Comparison of ENCODE assay signal across 18 cellular contexts in the genomic region with DNA sequence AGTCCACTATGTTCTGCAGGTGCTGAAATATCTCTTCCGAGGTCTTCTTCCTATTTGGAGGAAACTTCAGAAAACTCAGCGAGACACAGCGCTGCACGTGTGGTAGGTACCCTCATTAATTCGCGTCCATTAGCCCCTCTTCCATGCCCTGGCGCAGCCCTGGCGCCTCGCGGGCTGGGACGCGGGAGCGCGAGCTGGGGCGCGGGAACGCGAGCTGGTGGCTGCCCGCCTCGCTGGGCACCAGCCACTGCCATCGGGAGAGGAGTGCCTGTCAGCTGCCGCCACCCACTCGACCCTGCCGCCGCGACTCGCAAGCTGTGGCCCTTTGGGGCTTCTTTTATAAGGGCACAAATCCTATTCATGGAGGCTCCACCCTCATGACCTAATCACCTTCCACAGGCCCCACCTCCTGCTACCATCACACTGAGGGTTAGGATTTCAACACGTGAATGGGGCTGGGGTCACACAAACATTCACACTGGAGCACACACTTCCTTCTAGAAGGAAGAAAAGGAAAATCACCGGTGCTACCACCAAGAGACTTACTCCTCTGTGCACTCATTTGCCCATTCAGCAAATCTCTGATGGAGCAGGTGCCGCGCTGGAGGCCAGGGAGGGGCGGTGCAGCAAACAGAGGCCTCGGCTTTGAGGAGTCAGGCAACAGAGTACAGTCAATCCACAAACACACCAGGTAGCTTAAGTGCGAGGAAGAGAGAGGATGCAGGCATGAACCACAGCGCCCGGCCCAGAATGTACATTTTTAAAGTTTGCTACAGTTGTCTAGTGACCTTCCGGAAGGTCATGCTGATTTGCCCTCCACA. TPM values are rescaled to one million over a fixed set of nuclear protein-coding genes. Genes with fewer than 3 reads are reported as not detected.
DNase-seq lines count a peak whose midpoint lies in the region; ATAC-seq, FAIRE-seq and TF ChIP-seq lines count a peak whose summit lies in the region.
"Had no signal": no experiment of that assay in that cellular context is flagged by ENCODE, and none has a peak within 500 bp of the region (broad histone marks: within the 10 kb centered on the region; RNA-seq: fewer than 3 reads in every experiment).

No MANE protein-coding gene starts in this region.

- H3K9me1 ChIP-seq in IMR-90 (ENCODE audit: insufficient read depth, low read length) (peaks cover 3% of the 10 kb centered on the region), K562 (ENCODE audit: control insufficient read depth, insufficient read depth, low read length) (no peaks in the 10 kb centered on the region)

- 92% methylated on average over 37 of the region's 37 CpGs for WGBS in HepG2 (ENCODE audit: low lambda C conversion rate)
- WGBS in right lobe of liver (ENCODE audit: insufficient coverage, low coverage, low lambda C conversion rate, missing lambda C conversion rate), result 84% methylated on average over 4 of the region's 37 CpGs
- 97% methylated on average over 22 of the region's 37 CpGs; no CpG with 5 or more reads in 1 of the 2 experiments for WGBS in IMR-90 (ENCODE audit: extremely low coverage in 2 of 2, insufficient read length in 1 of 2), 2 experiments
- 76% methylated on average over 32 of the region's 37 CpGs for WGBS in K562 (ENCODE audit: insufficient coverage, low coverage, missing lambda C conversion rate)
- WGBS in esophagus muscularis mucosa, result 92% methylated on average over 37 of the region's 37 CpGs

- H2BK120ac ChIP-seq in IMR-90 (ENCODE audit: low read depth, low read length), result peak overlapping the region; percentile 6; the same call in 1 of the 2 replicates

- H2BK5ac ChIP-seq in IMR-90 (ENCODE audit: low read depth, low read length, poor library complexity, severe bottlenecking), result no peak overlapping the region

- peak overlapping the region; percentile 37; the same call in 1 of the 2 replicates for H3K4ac ChIP-seq in IMR-90 (ENCODE audit: low read depth, low read length)

- no peak overlapping the region for H3K18ac ChIP-seq in IMR-90 (ENCODE audit: low read depth, low read length)

- FAIRE-seq in HepG2 (lab: Jason Lieb, UNC) (no peak), K562 (lab: Jason Lieb, UNC) (no peak)

- no peak for TF ChIP-seq EP300 in HepG2 (IDR thresholded peaks at IDR 0.05; ENCODE audit: low read depth in 2 of 2, low read length in 2 of 2)
- TF ChIP-seq EP300 in HepG2 (CRISPR knock-in tag; IDR thresholded peaks at IDR 0.05; ENCODE audit: borderline replicate concordance), result no peak
- no peak for TF ChIP-seq EP300 in K562 (IDR thresholded peaks at IDR 0.05; ENCODE audit: low read length)
- TF ChIP-seq EP300 in esophagus muscularis mucosa (IDR thresholded peaks at IDR 0.05), result no peak

- peak overlapping the region; percentile 20; the same call in 1 of the 2 replicates for H4K91ac ChIP-seq in IMR-90 (ENCODE audit: insufficient read depth, low read depth, low read length)

- dilution Hi-C loops in IMR-90 (cut with HindIII; ENCODE audit: low sequenced_read_pairs, unreplicated experiment), result no loop called here

- H3K27ac ChIP-seq in HepG2 (ENCODE audit: extremely low read length, insufficient read depth, low read length), result no peak overlapping the region
- no peak overlapping the region for H3K27ac ChIP-seq in right lobe of liver
- H3K27ac ChIP-seq in IMR-90 (ENCODE audit: insufficient read depth, low read length), result no peak overlapping the region
- H3K27ac ChIP-seq in K562 (ENCODE audit: extremely low read depth, low read depth, low read length), result no peak overlapping the region
- no peak overlapping the region for H3K27ac ChIP-seq in esophagus muscularis mucosa (replicated peaks in 1 of 4)
- H3K27ac ChIP-seq: 22Rv1, BLaER1, GM23248, HL-60 had no signal

- H3K79me1 ChIP-seq in IMR-90 (ENCODE audit: low read depth in 1 of 2, low read length in 2 of 2), result no peaks in the 10 kb centered on the region; a peak in 1 of 4 replicates

- CTCF ChIA-PET in HepG2 (lab: Yijun Ruan, JAX; ENCODE audit: low intra/inter-chr PET ratio, low total read pairs) (no interaction called here), IMR-90 (lab: Yijun Ruan, JAX) (no interaction called here), K562 (lab: Yijun Ruan, JAX; ENCODE audit: low intra/inter-chr PET ratio) (no interaction called here)

- H2BK15ac ChIP-seq in IMR-90 (ENCODE audit: low read depth, low read length), result peak overlapping the region; percentile 41; the same call in 1 of the 3 replicates

- TF ChIP-seq RAD21 in HepG2 (CRISPR knock-in tag; IDR thresholded peaks at IDR 0.05), result no peak
- TF ChIP-seq RAD21 in IMR-90 (IDR thresholded peaks at IDR 0.05; ENCODE audit: low read length), result no peak
- no peak for TF ChIP-seq RAD21 in K562 (CRISPR knock-in tag; conservative IDR thresholded peaks at IDR 0.05 in 1 of 2, IDR thresholded peaks at IDR 0.05 in 1 of 2)

- H3K4me2 ChIP-seq in HepG2 (ENCODE audit: low read depth, low read length), result no peak overlapping the region
- H3K4me2 ChIP-seq in IMR-90 (ENCODE audit: low read depth, low read length), result no peak overlapping the region
- H3K4me2 ChIP-seq in K562 (ENCODE audit: insufficient read depth, low read length), result no peak overlapping the region
- H3K4me2 ChIP-seq: BLaER1 had no signal

- ATAC-seq in HepG2 (no peak), right lobe of liver (no peak), IMR-90 (ENCODE audit: low read depth) (no peak), K562 (no peak), HG02884 (IDR thresholded peaks at IDR 0.05; ENCODE audit: unreplicated experiment) (no peak)

- peak overlapping the region; percentile 37 for H2AK9ac ChIP-seq in IMR-90 (replicated peaks; ENCODE audit: low read depth, low read length, poor library complexity)

- TF ChIP-seq CTCF in HepG2 (CRISPR knock-in tag; IDR thresholded peaks at IDR 0.05) (no peak), right lobe of liver (IDR thresholded peaks at IDR 0.05) (no peak), IMR-90 (conservative IDR thresholded peaks at IDR 0.05; ENCODE audit: low read depth, low read length) (no peak), K562 (IDR thresholded peaks at IDR 0.05 in 2 of 3, conservative IDR thresholded peaks at IDR 0.05 in 1 of 3; ENCODE audit: insufficient read depth in 2 of 3, low read depth in 1 of 3, low read length in 3 of 3) (no peak), esophagus muscularis mucosa (IDR thresholded peaks at IDR 0.05) (no peak)

- H3K27me3 ChIP-seq in HepG2 (ENCODE audit: control insufficient read depth in 1 of 2, insufficient read depth in 2 of 2, low read length in 2 of 2), result no peaks in the 10 kb centered on the region
- no peaks in the 10 kb centered on the region for H3K27me3 ChIP-seq in right lobe of liver
- H3K27me3 ChIP-seq in IMR-90 (ENCODE audit: control insufficient read depth, insufficient read depth, low read length), result no peaks in the 10 kb centered on the region
- no peaks in the 10 kb centered on the region; a peak in 1 of 5 replicates for H3K27me3 ChIP-seq in K562 (ENCODE audit: control insufficient read depth in 2 of 2, insufficient read depth in 2 of 2, low read length in 2 of 2)
- H3K27me3 ChIP-seq in esophagus muscularis mucosa, result no peaks in the 10 kb centered on the region
- H3K27me3 ChIP-seq: BLaER1 had no signal

- BruUV-seq in HepG2 (replicated peaks; lab: Mats Ljungman, UMichigan) (no TSS peak), IMR-90 (replicated peaks; lab: Mats Ljungman, UMichigan) (no TSS peak), K562 (replicated peaks; lab: Mats Ljungman, UMichigan) (no TSS peak)

- no peak overlapping the region for H3K56ac ChIP-seq in IMR-90 (ENCODE audit: extremely low read depth, insufficient read depth, low read length)

- H3K9ac ChIP-seq in HepG2 (ENCODE audit: insufficient read depth, low read depth, low read length) (no peak overlapping the region), IMR-90 (ENCODE audit: low read depth, low read length) (no peak overlapping the region), K562 (ENCODE audit: insufficient read depth in 1 of 2, low read depth in 2 of 2, low read length in 2 of 2) (no peak overlapping the region)
- H3K9ac ChIP-seq: BLaER1, GM23248 had no signal

- TF ChIP-seq POLR2A in HepG2 (IDR thresholded peaks at IDR 0.05; ENCODE audit: insufficient read depth in 1 of 2, low read depth in 2 of 2, low read length in 2 of 2), result no peak
- TF ChIP-seq POLR2A in right lobe of liver (IDR thresholded peaks at IDR 0.05), result no peak
- TF ChIP-seq POLR2A in IMR-90 (IDR thresholded peaks at IDR 0.05; ENCODE audit: low read depth, low read length), result no peak
- no peak for TF ChIP-seq POLR2A in K562 (conservative IDR thresholded peaks at IDR 0.05)
- TF ChIP-seq POLR2A in esophagus muscularis mucosa (IDR thresholded peaks at IDR 0.05; ENCODE audit: low read depth), result no peak

- H3K79me2 ChIP-seq in HepG2 (ENCODE audit: insufficient read depth, low read length), result no peaks in the 10 kb centered on the region
- no peaks in the 10 kb centered on the region for H3K79me2 ChIP-seq in K562 (ENCODE audit: control insufficient read depth, insufficient read depth, low read length)

- no peaks in the 10 kb centered on the region for H4K20me1 ChIP-seq in HepG2 (ENCODE audit: insufficient read depth, low read length)
- H4K20me1 ChIP-seq in IMR-90 (ENCODE audit: insufficient read depth, low read length), result no peaks in the 10 kb centered on the region
- no peaks in the 10 kb centered on the region for H4K20me1 ChIP-seq in K562 (replicated peaks; ENCODE audit: control insufficient read depth, insufficient read depth, low read length)
- H4K20me1 ChIP-seq: BLaER1 had no signal

- DNase-seq in HepG2 (ENCODE audit: low spot score) (no peak), right lobe of liver (no peak), IMR-90 (no peak), K562 (ENCODE audit: extremely low read depth in 1 of 4, low spot score in 3 of 4) (no peak), islet precursor cell (no peak), iPS-NIHi11 (ENCODE audit: low spot score) (no peak), esophagus muscularis mucosa (ENCODE audit: extremely low spot score) (no peak)
- DNase-seq: Calu3; CD4-positive, alpha-beta memory T cell; DMS79 treated with DMSO at 0.1 percent for 48 hours; GF-D8; GM23248; KG1 had no signal

- H3K36me3 ChIP-seq in HepG2 (replicated peaks in 1 of 2; ENCODE audit: control insufficient read depth in 1 of 2, insufficient read depth in 2 of 2, low read length in 2 of 2) (no peaks in the 10 kb centered on the region), right lobe of liver (no peaks in the 10 kb centered on the region), IMR-90 (ENCODE audit: control insufficient read depth, insufficient read depth, low read length) (no peaks in the 10 kb centered on the region), K562 (ENCODE audit: control insufficient read depth, insufficient read depth, low read length) (no peaks in the 10 kb centered on the region), esophagus muscularis mucosa (no peaks in the 10 kb centered on the region)
- H3K36me3 ChIP-seq: BLaER1, HAP-1 had no signal

- peaks cover 67% of the 10 kb centered on the region for H3K4me1 ChIP-seq in HepG2 (ENCODE audit: insufficient read depth, low read length)
- H3K4me1 ChIP-seq in right lobe of liver, result no peaks in the 10 kb centered on the region
- H3K4me1 ChIP-seq in IMR-90 (ENCODE audit: control insufficient read depth, insufficient read depth, low read length), result peaks cover 5% of the 10 kb centered on the region
- H3K4me1 ChIP-seq in K562 (replicated peaks in 1 of 2; ENCODE audit: control insufficient read depth in 2 of 2, insufficient read depth in 2 of 2, low read length in 2 of 2), result peaks cover 0 to 2% of the 10 kb centered on the region in 2 experiments; a peak in 1 of 5 replicates
- no peaks in the 10 kb centered on the region for H3K4me1 ChIP-seq in esophagus muscularis mucosa
- H3K4me1 ChIP-seq: BLaER1, HAP-1 had no signal

- H2BK20ac ChIP-seq in IMR-90 (ENCODE audit: low read depth, low read length), result no peak overlapping the region

- no peak overlapping the region for H4K8ac ChIP-seq in IMR-90 (ENCODE audit: low read depth in 2 of 2, low read length in 2 of 2)

- H2AFZ ChIP-seq in HepG2 (ENCODE audit: low read length) (no peak overlapping the region), IMR-90 (replicated peaks; ENCODE audit: low read length, poor library complexity) (peak overlapping the region; percentile 47), K562 (ENCODE audit: low read depth, low read length) (no peak overlapping the region)

- POLR2A ChIA-PET in HepG2 (lab: Yijun Ruan, JAX) (no interaction called here), IMR-90 (lab: Charles Lee; ENCODE audit: unreplicated experiment) (no interaction called here), K562 (lab: Yijun Ruan, JAX) (no interaction called here)

- no peak overlapping the region for H3K4me3 ChIP-seq in HepG2 (replicated peaks in 1 of 3; ENCODE audit: insufficient read depth in 1 of 3, low read depth in 2 of 3, low read length in 3 of 3)
- H3K4me3 ChIP-seq in right lobe of liver, result no peak overlapping the region
- H3K4me3 ChIP-seq in IMR-90 (ENCODE audit: insufficient read depth, low read depth, low read length), result no peak overlapping the region
- no peak overlapping the region for H3K4me3 ChIP-seq in K562
- no peak overlapping the region for H3K4me3 ChIP-seq in esophagus muscularis mucosa
- H3K4me3 ChIP-seq: BLaER1, GM23248, HAP-1 had no signal

- no peak overlapping the region for H3K23ac ChIP-seq in IMR-90 (ENCODE audit: low read depth, low read length)

- H2AK5ac ChIP-seq in IMR-90 (ENCODE audit: low read depth, low read length), result peak overlapping the region; percentile 85

- H3K14ac ChIP-seq in IMR-90 (replicated peaks; ENCODE audit: low read depth, low read length), result no peak overlapping the region

- no peaks in the 10 kb centered on the region for H3K9me3 ChIP-seq in HepG2 (ENCODE audit: low read length)
- H3K9me3 ChIP-seq in right lobe of liver, result no peaks in the 10 kb centered on the region
- H3K9me3 ChIP-seq in IMR-90 (ENCODE audit: control insufficient read depth, insufficient read depth, low read length), result no peaks in the 10 kb centered on the region
- H3K9me3 ChIP-seq in K562 (replicated peaks; ENCODE audit: control insufficient read depth, insufficient read depth, low read depth, low read length), result no peaks in the 10 kb centered on the region
- no peaks in the 10 kb centered on the region for H3K9me3 ChIP-seq in esophagus muscularis mucosa
- H3K9me3 ChIP-seq: HAP-1 had no signal

- no peak overlapping the region for H4K5ac ChIP-seq in IMR-90 (ENCODE audit: low read depth, low read length)

- in situ Hi-C loops in HepG2 (cut with HindIII; ENCODE audit: extremely low pct_ligation_motif_present, low pct_unique_long_range_greater_than_20kb) (no loop called here), IMR-90 (cut with MboI; ENCODE audit: low sequenced_read_pairs) (no loop called here), K562 (cut with MboI) (loop anchor here (10.0 kb wide), 1 partner anchor 160 kb away; no protein-coding TSS in a partner anchor)

- intact Hi-C loops in HepG2 (cut with micrococcal nuclease; ENCODE audit: unreplicated experiment), result no loop called here
- intact Hi-C loops in right lobe of liver (cut with DNase I), result no loop called here
- intact Hi-C loops in IMR-90 (cut with micrococcal nuclease), result loop anchor here (5.0 kb wide), 1 partner anchor 42 kb away; the partner anchor contains the start of gene LATS2
- intact Hi-C loops in K562 (cut with micrococcal nuclease), result loop anchor here (10.0 kb wide), 1 partner anchor 370 kb away; no protein-coding TSS in a partner anchor
- intact Hi-C loops in esophagus muscularis mucosa (cut with DNase I), result no loop called here

RNA-seq across cellular contexts. Expression of gene SAP18, which starts 35.5 kb away (rescaled TPM):
- total RNA-seq in HepG2 (2016; rRNA removed; fragmentation: Illumina TruSeq; extraction: Trizol), result 173 and 251 TPM in 2 replicates
- total RNA-seq in HepG2 (2016; cell fraction: cytosol; rRNA removed; fragmentation: Illumina TruSeq; extraction: Trizol; ENCODE audit: low read depth), result 49.2 and 61.1 TPM in 2 replicates
- 172 and 283 TPM in 2 replicates for total RNA-seq in HepG2 (2016; cell fraction: insoluble cytoplasmic fraction; rRNA removed; fragmentation: Illumina TruSeq; extraction: Trizol)
- 49.8 and 50.3 TPM in 2 replicates for total RNA-seq in HepG2 (2016; cell fraction: membrane; rRNA removed; fragmentation: Illumina TruSeq; extraction: Trizol)
- total RNA-seq in HepG2 (2016; cell fraction: nucleus; rRNA removed; fragmentation: Illumina TruSeq; extraction: Trizol), result 53.8 and 59.6 TPM in 2 replicates
- 51.8 and 70.6 TPM in 2 replicates for polyA plus RNA-seq in HepG2 (2011; rRNA removed)
- 19.5 and 28.1 TPM in 2 replicates for polyA plus RNA-seq in HepG2 (2011; cell fraction: cytosol; rRNA removed)
- 8.5 and 14.1 TPM in 2 replicates for polyA plus RNA-seq in HepG2 (2011; cell fraction: nucleus; rRNA removed)
- polyA plus RNA-seq in HepG2 (2012), result 141 and 173 TPM in 2 replicates
- polyA plus RNA-seq in HepG2 (2016; cell fraction: cytosol; fragmentation: Illumina TruSeq; extraction: Trizol; ENCODE audit: low read depth), result 63.3 and 66.1 TPM in 2 replicates
- 371 and 383 TPM in 2 replicates for polyA plus RNA-seq in HepG2 (2016; cell fraction: insoluble cytoplasmic fraction; fragmentation: Illumina TruSeq; extraction: Trizol; ENCODE audit: low read depth)
- 53.3 and 57.7 TPM in 2 replicates for polyA plus RNA-seq in HepG2 (2016; cell fraction: membrane; fragmentation: Illumina TruSeq; extraction: Trizol; ENCODE audit: low read depth)
- polyA plus RNA-seq in HepG2 (2016; cell fraction: nucleus; fragmentation: Illumina TruSeq; extraction: Trizol; ENCODE audit: insufficient read depth, low read depth), result 143 and 153 TPM in 2 replicates
- polyA minus RNA-seq in HepG2 (2011; rRNA and poly(A)+ RNA removed; ENCODE audit: low replicate concordance), result 3.5 and 5.1 TPM in 2 replicates
- polyA minus RNA-seq in HepG2 (2011; cell fraction: cytosol; rRNA and poly(A)+ RNA removed), result 6.9 and 13.9 TPM in 2 replicates
- polyA minus RNA-seq in HepG2 (2011; cell fraction: nucleus; rRNA and poly(A)+ RNA removed), result 35.3 and 41.3 TPM in 2 replicates
- total RNA-seq in right lobe of liver, result 100 to 1,000 TPM in 3 of 6 experiments, 10 to 100 TPM in 3; 33.1 to 119 (median 95.6) TPM
- 37.6 and 75.0 TPM in 2 replicates for total RNA-seq in IMR-90 (2012; rRNA removed)
- polyA plus RNA-seq in IMR-90 (2012; rRNA removed), result 69.5 and 72.3 TPM in 2 replicates
- 11.0 and 33.7 TPM in 2 replicates for polyA plus RNA-seq in IMR-90 (2012; cell fraction: cytosol; rRNA removed)
- polyA plus RNA-seq in IMR-90 (2012; cell fraction: nucleus; rRNA removed; ENCODE audit: low replicate concordance), result 2.3 and 22.9 TPM in 2 replicates
- total RNA-seq in K562 (2011; cell fraction: chromatin; rRNA removed; ENCODE audit: low replicate concordance), result 16.1 and 36.2 TPM in 2 replicates
- total RNA-seq in K562 (2011; cell fraction: nucleolus; rRNA removed), result 10.8 and 15.3 TPM in 2 replicates
- 28.9 and 42.6 TPM in 2 replicates for total RNA-seq in K562 (2011; cell fraction: nucleoplasm; rRNA removed)
- total RNA-seq in K562 (2014; rRNA removed), result 26.2 and 38.0 TPM in 2 replicates
- 82.9 and 107 TPM in 2 replicates for total RNA-seq in K562 (2014; rRNA removed; fragmentation: Illumina TruSeq; extraction: Trizol)
- total RNA-seq in K562 (2015; rRNA removed; fragmentation: Illumina TruSeq; extraction: Trizol), result 57.2 and 58.6 TPM in 2 replicates
- total RNA-seq in K562 (2021), result 179 and 180 TPM in 2 replicates
- polyA plus RNA-seq in K562 (2011; rRNA removed), result 74.1 and 98.6 TPM in 2 replicates
- 16.2 and 25.3 TPM in 2 replicates for polyA plus RNA-seq in K562 (2011; cell fraction: cytosol; rRNA removed)
- polyA plus RNA-seq in K562 (2011; cell fraction: nucleus; rRNA removed), result 10.0 and 19.6 TPM in 2 replicates
- 88.6 and 104 TPM in 2 replicates for polyA plus RNA-seq in K562 (2012)
- polyA plus RNA-seq in K562 (2014; fragmentation: Illumina TruSeq; extraction: Trizol), result 39.6 and 50.3 TPM in 2 replicates
- polyA plus RNA-seq in K562 (2014; fragmentation: Nextera tagmentation; extraction: Ambion mirVana), result 100 to 1,000 TPM; 311 to 363 TPM
- polyA plus RNA-seq in K562 (2014; rRNA removed), result 56.1 and 66.1 TPM in 2 replicates
- polyA minus RNA-seq in K562 (2011; rRNA and poly(A)+ RNA removed), result 20.8 and 22.9 TPM in 2 replicates
- polyA minus RNA-seq in K562 (2011; cell fraction: cytosol; rRNA and poly(A)+ RNA removed), result 7.7 and 8.0 TPM in 2 replicates
- polyA minus RNA-seq in K562 (2011; cell fraction: nucleus; rRNA and poly(A)+ RNA removed), result 13.1 and 28.0 TPM in 2 replicates
- 10 to 100 TPM; 55.3 to 63.8 (median 57.0) TPM for total RNA-seq in esophagus muscularis mucosa

RNA-seq across cellular contexts. Expression of gene LATS2, which starts 43.0 kb away (rescaled TPM):
- total RNA-seq in HepG2 (2016; rRNA removed; fragmentation: Illumina TruSeq; extraction: Trizol), result 7.1 and 7.3 TPM in 2 replicates
- total RNA-seq in HepG2 (2016; cell fraction: cytosol; rRNA removed; fragmentation: Illumina TruSeq; extraction: Trizol; ENCODE audit: low read depth), result 1.7 and 1.8 TPM in 2 replicates
- total RNA-seq in HepG2 (2016; cell fraction: insoluble cytoplasmic fraction; rRNA removed; fragmentation: Illumina TruSeq; extraction: Trizol), result 7.0 and 7.2 TPM in 2 replicates
- 4.2 and 4.3 TPM in 2 replicates for total RNA-seq in HepG2 (2016; cell fraction: membrane; rRNA removed; fragmentation: Illumina TruSeq; extraction: Trizol)
- 6.9 and 7.7 TPM in 2 replicates for total RNA-seq in HepG2 (2016; cell fraction: nucleus; rRNA removed; fragmentation: Illumina TruSeq; extraction: Trizol)
- polyA plus RNA-seq in HepG2 (2011; rRNA removed), result 8.5 and 9.1 TPM in 2 replicates
- polyA plus RNA-seq in HepG2 (2011; cell fraction: cytosol; rRNA removed), result 6.4 and 10.3 TPM in 2 replicates
- polyA plus RNA-seq in HepG2 (2011; cell fraction: nucleus; rRNA removed), result 11.4 and 12.5 TPM in 2 replicates
- polyA plus RNA-seq in HepG2 (2012), result 10.4 and 11.8 TPM in 2 replicates
- polyA plus RNA-seq in HepG2 (2016; cell fraction: cytosol; fragmentation: Illumina TruSeq; extraction: Trizol; ENCODE audit: low read depth), result 0.38 TPM in 2 replicates
- polyA plus RNA-seq in HepG2 (2016; cell fraction: insoluble cytoplasmic fraction; fragmentation: Illumina TruSeq; extraction: Trizol; ENCODE audit: low read depth), result 10.2 and 11.9 TPM in 2 replicates
- polyA plus RNA-seq in HepG2 (2016; cell fraction: membrane; fragmentation: Illumina TruSeq; extraction: Trizol; ENCODE audit: low read depth), result 2.2 and 2.4 TPM in 2 replicates
- 13.3 and 13.4 TPM in 2 replicates for polyA plus RNA-seq in HepG2 (2016; cell fraction: nucleus; fragmentation: Illumina TruSeq; extraction: Trizol; ENCODE audit: insufficient read depth, low read depth)
- 11.2 and 18.2 TPM in 2 replicates for polyA minus RNA-seq in HepG2 (2011; rRNA and poly(A)+ RNA removed; ENCODE audit: low replicate concordance)
- polyA minus RNA-seq in HepG2 (2011; cell fraction: cytosol; rRNA and poly(A)+ RNA removed), result 11.8 and 11.9 TPM in 2 replicates
- polyA minus RNA-seq in HepG2 (2011; cell fraction: nucleus; rRNA and poly(A)+ RNA removed), result 10.8 and 11.6 TPM in 2 replicates
- total RNA-seq in right lobe of liver, result 10 to 100 TPM in 2 of 6 experiments, 1 to 10 TPM in 4; 6.8 to 12.8 (median 8.7) TPM
- 12.7 and 16.4 TPM in 2 replicates for total RNA-seq in IMR-90 (2012; rRNA removed)
- 22.4 and 36.9 TPM in 2 replicates for polyA plus RNA-seq in IMR-90 (2012; rRNA removed)
- 18.2 and 24.6 TPM in 2 replicates for polyA plus RNA-seq in IMR-90 (2012; cell fraction: cytosol; rRNA removed)
- polyA plus RNA-seq in IMR-90 (2012; cell fraction: nucleus; rRNA removed; ENCODE audit: low replicate concordance), result 41.2 and 51.8 TPM in 2 replicates
- 1.3 and 1.5 TPM in 2 replicates for total RNA-seq in K562 (2011; cell fraction: chromatin; rRNA removed; ENCODE audit: low replicate concordance)
- 1.1 and 1.3 TPM in 2 replicates for total RNA-seq in K562 (2011; cell fraction: nucleolus; rRNA removed)
- 0.69 and 0.95 TPM in 2 replicates for total RNA-seq in K562 (2011; cell fraction: nucleoplasm; rRNA removed)
- total RNA-seq in K562 (2014; rRNA removed), result 0.77 and 0.94 TPM in 2 replicates
- 0.76 and 0.96 TPM in 2 replicates for total RNA-seq in K562 (2014; rRNA removed; fragmentation: Illumina TruSeq; extraction: Trizol)
- total RNA-seq in K562 (2015; rRNA removed; fragmentation: Illumina TruSeq; extraction: Trizol), result 0.64 and 0.76 TPM in 2 replicates
- total RNA-seq in K562 (2021), result 2.4 and 3.7 TPM in 2 replicates
- polyA plus RNA-seq in K562 (2011; rRNA removed), result 0.42 and 0.72 TPM in 2 replicates
- 1.1 and 2.0 TPM in 2 replicates for polyA plus RNA-seq in K562 (2011; cell fraction: cytosol; rRNA removed)
- 0.65 and 1.1 TPM in 2 replicates for polyA plus RNA-seq in K562 (2011; cell fraction: nucleus; rRNA removed)
- polyA plus RNA-seq in K562 (2012), result 0.99 and 1.3 TPM in 2 replicates
- polyA plus RNA-seq in K562 (2014; fragmentation: Illumina TruSeq; extraction: Trizol), result 0.88 and 1.1 TPM in 2 replicates
- polyA plus RNA-seq in K562 (2014; fragmentation: Nextera tagmentation; extraction: Ambion mirVana), result under 1 TPM; 0.18 to 0.21 TPM
- 0.63 and 1.2 TPM in 2 replicates for polyA plus RNA-seq in K562 (2014; rRNA removed)
- polyA minus RNA-seq in K562 (2011; rRNA and poly(A)+ RNA removed), result 1.2 and 1.5 TPM in 2 replicates
- 1.1 and 1.2 TPM in 2 replicates for polyA minus RNA-seq in K562 (2011; cell fraction: cytosol; rRNA and poly(A)+ RNA removed)
- 0.81 and 1.9 TPM in 2 replicates for polyA minus RNA-seq in K562 (2011; cell fraction: nucleus; rRNA and poly(A)+ RNA removed)
- 10 to 100 TPM; 49.8 to 93.8 (median 77.0) TPM for total RNA-seq in esophagus muscularis mucosa

Comparison
In these comparisons a context has a peak if more than half of its experiments do, and no peak if none do; other contexts are left out.
1. intact Hi-C loops: an anchor here in IMR-90 (5.0 kb wide) and K562 (10.0 kb wide); none called in HepG2, right lobe of liver and esophagus muscularis mucosa.
2. Of the 241 proteins assayed by ChIP-seq in both HepG2 and K562: peak only in HepG2: MAFF and MAFK; only in K562: none; in both: none; in neither: 239.